In genomic region chr17:65055280-65055707, GRCh38 we compare ENCODE assay signal across 8 cellular contexts. TPM values are rescaled to one million over a fixed set of nuclear protein-coding genes. Genes with fewer than 3 reads are reported as not detected.
DNase-seq lines count a peak whose midpoint lies in the region; ATAC-seq, FAIRE-seq and TF ChIP-seq lines count a peak whose summit lies in the region.

No MANE protein-coding gene starts in this region.

- no peak for TF ChIP-seq POLR2A in GM12878 (IDR thresholded peaks at IDR 0.05; ENCODE audit: low read depth, low read length)

- SMC1A ChIA-PET in GM12878 (lab: Charles Lee; ENCODE audit: uncharacterized antibody, unreplicated experiment) = interaction anchor here (0.6 to 12.0 kb wide), 10 partner anchors 11 to 142 kb away, joined by 3 to 103 read pairs (median 9); no protein-coding TSS in a partner anchor

- peak; percentile 24 for DNase-seq in activated CD8-positive, alpha-beta memory T cell treated with anti-CD3 and anti-CD28 coated beads, Interleukin-2, amount 50 U/mL, for 4 hours
- no peak for DNase-seq in activated CD8-positive, alpha-beta memory T cell treated with anti-CD3 and anti-CD28 coated beads, Interleukin-2, amount 50 U/mL, for 48 hours
- DNase-seq in GM12878 (ENCODE audit: low read depth, low spot score) (no peak), lung (ENCODE audit: low spot score) (no peak), type B pancreatic cell (ENCODE audit: extremely low spot score, unreplicated experiment) (no peak), DMS53 (lab: John Stamatoyannopoulos, UW) (no peak)
- DNase-seq in stimulated activated CD4-positive, alpha-beta T cell treated with anti-CD3 and anti-CD28 coated beads, Interleukin-1b, Interleukin-23, amount 100 ng/mL, for 48 hours = no peak

- intact Hi-C loops in GM12878 (cut with micrococcal nuclease; ENCODE audit: unreplicated experiment) = loop anchor here (2.0 to 5.0 kb wide), 2 partner anchors 28 to 127 kb away; no protein-coding TSS in a partner anchor

- no peaks in the 10 kb centered on the region; the same call in none of the 2 replicates for H4K20me1 ChIP-seq in GM12878 (ENCODE audit: control insufficient read depth, insufficient read depth)

- H2AFZ ChIP-seq in GM12878 (ENCODE audit: control insufficient read depth, low read depth, low read length) = peak overlapping the region; percentile 24

- H3K36me3 Mint-ChIP-seq in type B pancreatic cell = peaks cover 22% of the 10 kb centered on the region

- H3K9ac ChIP-seq in HUES64 (ENCODE audit: low read depth, low read length) (peak overlapping the region; percentile 60; the same call in 1 of the 2 replicates), GM12878 (ENCODE audit: control insufficient read depth, insufficient read depth, low read length) (peak overlapping the region; percentile 96)

- peak overlapping the region; percentile 72 for H3K4me2 ChIP-seq in GM12878 (ENCODE audit: control insufficient read depth, insufficient read depth)

- no peak for TF ChIP-seq EP300 in GM12878 (IDR thresholded peaks at IDR 0.05; ENCODE audit: borderline replicate concordance in 1 of 2, control insufficient read depth in 1 of 2, low read depth in 2 of 2, low read length in 2 of 2)

- H3K27me3 ChIP-seq in HUES64 (ENCODE audit: insufficient read depth, low read length) = no peaks in the 10 kb centered on the region
- no peaks in the 10 kb centered on the region for H3K27me3 ChIP-seq in GM12878 (replicated peaks in 1 of 2; ENCODE audit: control insufficient read depth in 2 of 2, insufficient read depth in 2 of 2, low read length in 1 of 2)
- no peaks in the 10 kb centered on the region for H3K27me3 ChIP-seq in lung (ENCODE audit: control insufficient read depth, insufficient read depth)

- H3K4me1 Mint-ChIP-seq in type B pancreatic cell (ENCODE audit: unreplicated experiment) = peaks cover 33% of the 10 kb centered on the region

- peak; percentile 13 for ATAC-seq in GM12878
- no peak for ATAC-seq in lung (ENCODE audit: insufficient read depth, low FRiP score)

- FAIRE-seq in GM12878 (lab: Jason Lieb, UNC) = no peak

- peak overlapping the region; percentile 95 for H3K27ac Mint-ChIP-seq in type B pancreatic cell

- H3K79me2 ChIP-seq in GM12878 (ENCODE audit: control insufficient read depth, insufficient read depth, low read length) = peaks cover 59% of the 10 kb centered on the region

- no peaks in the 10 kb centered on the region for H3K27me3 Mint-ChIP-seq in type B pancreatic cell

- WGBS in HUES64 = 11% methylated on average over 7 of the region's 7 CpGs
- under 1% methylated on average over 7 of the region's 7 CpGs for WGBS in GM12878 (ENCODE audit: insufficient coverage, insufficient replicate concordance, low lambda C conversion rate, missing lambda C conversion rate)
- 2 to 3% methylated on average over 7 of the region's 7 CpGs for WGBS in lung, 2 donors

- no peaks in the 10 kb centered on the region for H3K9me3 Mint-ChIP-seq in type B pancreatic cell

- POLR2A ChIA-PET in GM12878 (lab: Charles Lee) = interaction anchor here (0.6 to 1.5 kb wide), 7 partner anchors 9 to 85 kb away, joined by 3 to 6 read pairs (median 4); no protein-coding TSS in a partner anchor

- in situ Hi-C loops in GM12878 (cut with MboI) = no loop called here

- H3K4me3 Mint-ChIP-seq in type B pancreatic cell = peak overlapping the region; percentile 96

- no peak overlapping the region for H3K27ac ChIP-seq in HUES64 (ENCODE audit: low read depth, low read length)
- peak overlapping the region; percentile 95 for H3K27ac ChIP-seq in GM12878 (ENCODE audit: control insufficient read depth, insufficient read depth)
- H3K27ac ChIP-seq in lung (ENCODE audit: low read depth in 1 of 2, low read length in 1 of 2) = peak overlapping the region; percentile 91 to 99

- RAD21 ChIA-PET in GM12878 (lab: Charles Lee; ENCODE audit: unreplicated experiment) = interaction anchor here (0.6 to 4.5 kb wide), 8 partner anchors 14 to 91 kb away, joined by 3 to 25 read pairs (median 5); no protein-coding TSS in a partner anchor

- CTCF ChIA-PET in GM12878 (lab: Yijun Ruan, JAX) = interaction anchor here (0.8 to 1.7 kb wide), 4 partner anchors 14 to 117 kb away, joined by 3 to 5 read pairs (median 3); no protein-coding TSS in a partner anchor

- no peak for TF ChIP-seq CTCF in GM12878 (IDR thresholded peaks at IDR 0.05 in 2 of 3, conservative IDR thresholded peaks at IDR 0.05 in 1 of 3; ENCODE audit: control insufficient read depth in 2 of 3, extremely low read depth in 1 of 3, insufficient read depth in 1 of 3, low read depth in 3 of 3, low read length in 3 of 3)
- no peak for TF ChIP-seq CTCF in lung (IDR thresholded peaks at IDR 0.05; ENCODE audit: control extremely low read depth, extremely low read depth)
- no peak for TF ChIP-seq CTCF in type B pancreatic cell (conservative IDR thresholded peaks at IDR 0.05)

- TF ChIP-seq RAD21 in GM12878 (IDR thresholded peaks at IDR 0.05; ENCODE audit: insufficient read depth, low read depth, low read length) = no peak

- peak overlapping the region; percentile 87 for H3K4me3 ChIP-seq in HUES64 (ENCODE audit: low read length)
- H3K4me3 ChIP-seq in GM12878 = peak overlapping the region; percentile 98
- H3K4me3 ChIP-seq in lung = peak overlapping the region; percentile 66

- H3K4me1 ChIP-seq in HUES64 (ENCODE audit: insufficient read depth, low read length) (peaks cover 19% of the 10 kb centered on the region), GM12878 (ENCODE audit: control insufficient read depth, insufficient read depth, low read length) (peaks cover 5% of the 10 kb centered on the region; the same call in 1 of the 2 replicates), lung (ENCODE audit: control insufficient read depth in 2 of 2, insufficient read depth in 2 of 2, low read length in 2 of 2) (peaks cover 8 to 15% of the 10 kb centered on the region in 2 donors)

- H3K9me3 ChIP-seq in HUES64 (ENCODE audit: insufficient read depth, low read depth, low read length) (no peaks in the 10 kb centered on the region), GM12878 (replicated peaks; ENCODE audit: control insufficient read depth, insufficient read depth, low read length) (no peaks in the 10 kb centered on the region), lung (ENCODE audit: control insufficient read depth in 2 of 2, insufficient read depth in 1 of 2, low read length in 1 of 2) (no peaks in the 10 kb centered on the region)

- H3K36me3 ChIP-seq in HUES64 (ENCODE audit: insufficient read depth, low read length) = peaks cover 37% of the 10 kb centered on the region
- H3K36me3 ChIP-seq in GM12878 (ENCODE audit: control insufficient read depth in 2 of 2, insufficient read depth in 2 of 2, low read length in 1 of 2) = peaks cover 2 to 15% of the 10 kb centered on the region in 2 experiments; a peak in 2 of 4 replicates
- peaks cover 8 to 12% of the 10 kb centered on the region in 2 donors for H3K36me3 ChIP-seq in lung (ENCODE audit: control insufficient read depth in 2 of 2, insufficient read depth in 2 of 2, low read length in 2 of 2)

- BruUV-seq in GM12878 (replicated peaks; lab: Mats Ljungman, UMichigan) = no TSS peak

TF ChIP-seq in GM12878, 131 proteins besides CTCF, POLR2A, EP300 and RAD21 (continues in another document):
- TF ChIP-seq MLLT1 (IDR thresholded peaks at IDR 0.05) = 0 out of 2 replicates have a peak, but pooled peaks have one; percentile 43
- no peak for TF ChIP-seq KDM1A (IDR thresholded peaks at IDR 0.05; ENCODE audit: borderline replicate concordance)
- TF ChIP-seq RELB (IDR thresholded peaks at IDR 0.05; ENCODE audit: low read depth) = peak; percentile 20; the same call in 1 of the 2 replicates

RNA-seq across cellular contexts. Expression of gene GNA13, which starts 1.2 kb away (rescaled TPM):
- polyA plus RNA-seq in HUES64 (2013, experiment 1 of 2) = 45.7 TPM
- 48.4 TPM for polyA plus RNA-seq in HUES64 (2013, experiment 2 of 2)
- total RNA-seq in GM12878 (2013; cell fraction: nucleolus; rRNA removed) = 62.4 and 63.0 TPM in 2 replicates
- total RNA-seq in GM12878 (2014; rRNA removed) (39.3 and 45.2 TPM in 2 replicates), GM12878 (2014; rRNA removed; fragmentation: Illumina TruSeq; extraction: Trizol) (49.2 and 49.6 TPM in 2 replicates), GM12878 (2021) (40.5 and 43.5 TPM in 2 replicates), lung (10 to 100 TPM; 40.1 to 93.4 TPM), type B pancreatic cell (ENCODE audit: low replicate concordance) (36.0 and 43.3 TPM in 2 replicates)
- 20.1 TPM for polyA plus RNA-seq in GM12878 (2011; ENCODE audit: low read depth)
- polyA plus RNA-seq in GM12878 (2011; rRNA removed) (59.7 and 85.8 TPM in 2 replicates), GM12878 (2014; fragmentation: Illumina TruSeq; extraction: Trizol) (43.3 and 56.8 TPM in 2 replicates), GM12878 (2014; fragmentation: Nextera tagmentation; extraction: Ambion mirVana) (10 to 100 TPM in 1 of 2 experiments, 1 to 10 TPM in 1; 9.8 to 10.9 TPM), GM12878 (2014; rRNA removed) (22.7 and 26.4 TPM in 2 replicates), GM12878 (2016; fragmentation: Nextera tagmentation; extraction: Ambion mirVana) (10 to 100 TPM; 31.4 to 33.6 TPM), lung (10 to 100 TPM; 15.0 to 32.7 TPM)
- 21.1 and 27.1 TPM in 2 replicates for polyA plus RNA-seq in GM12878 (2011; cell fraction: cytosol; rRNA removed)
- 17.5 and 21.7 TPM in 2 replicates for polyA plus RNA-seq in GM12878 (2011; cell fraction: nucleus; rRNA removed)
- 30.6 and 42.6 TPM in 2 replicates for polyA plus RNA-seq in GM12878 (2012)
- polyA minus RNA-seq in GM12878 (2011; rRNA and poly(A)+ RNA removed) = 62.3 and 96.0 TPM in 2 replicates
- polyA minus RNA-seq in GM12878 (2011; cell fraction: cytosol; rRNA and poly(A)+ RNA removed) = 26.6 and 28.0 TPM in 2 replicates
- 15.1 and 23.2 TPM in 2 replicates for polyA minus RNA-seq in GM12878 (2011; cell fraction: nucleus; rRNA and poly(A)+ RNA removed)
